22 cellular contexts compared by ENCODE assay signal in the genomic region with DNA sequence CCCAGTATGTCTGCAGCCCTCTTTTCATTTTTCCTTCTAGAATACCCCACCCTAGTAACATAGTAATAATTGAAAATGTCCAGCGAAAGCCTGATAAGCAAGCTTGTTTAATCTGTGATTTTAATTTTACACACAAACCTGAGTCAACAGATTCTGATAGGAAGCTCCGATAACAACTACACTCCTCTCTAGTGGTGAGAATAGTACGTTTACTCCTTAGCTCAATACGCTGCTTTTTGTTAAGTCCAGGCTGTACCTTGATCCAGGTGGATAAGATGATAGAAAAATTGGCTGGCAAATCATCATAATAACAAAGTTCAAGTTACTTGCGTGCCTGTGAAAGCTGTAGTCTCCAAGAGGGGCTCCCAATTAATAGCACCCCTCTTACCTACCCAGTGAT. TPM values are rescaled to one million over a fixed set of nuclear protein-coding genes. Genes with fewer than 3 reads are reported as not detected.
"Had no signal": no experiment of that assay in that cellular context is flagged by ENCODE, and none has a peak within 500 bp of the region (broad histone marks: within the 10 kb centered on the region; RNA-seq: fewer than 3 reads in every experiment).

No MANE protein-coding gene starts in this region.

- DNase-seq: KBM-7, MG63, NCI-H1092, NCI-H1105 treated with DMSO at 0.1 percent for 48 hours, NCI-H1417 treated with DMSO at 0.1 percent for 48 hours, NCI-H146, NCI-H1694 treated with DMSO at 0.1 percent for 48 hours, NCI-H1930, NCI-H2081, NCI-H2107, NCI-H2227 treated with DMSO at 0.1 percent for 48 hours, NCI-H524, NCI-H526 treated with DMSO at 0.1 percent for 48 hours, NCI-H748 treated with DMSO at 0.1 percent for 48 hours, Right ventricle myocardium superior, RPMI8226, SIG-M5 had no signal

- H3K27me3 ChIP-seq: MG63, SJSA1 had no signal

- H3K27ac ChIP-seq: HL-60, SJSA1, SK-N-MC had no signal

- H3K36me3 ChIP-seq: MG63, SJSA1 had no signal

- H3K4me3 ChIP-seq: MG63, SJSA1, SK-N-MC had no signal

- H3K9me3 ChIP-seq: MG63, SJSA1 had no signal

RNA-seq across cellular contexts. Expression of a gene that starts 31.3 kb away (rescaled TPM):
- total RNA-seq: HT-29, NCI-H460, SJSA1 had no signal
